1 cellular context compared by ENCODE assay signal in the genomic region with DNA sequence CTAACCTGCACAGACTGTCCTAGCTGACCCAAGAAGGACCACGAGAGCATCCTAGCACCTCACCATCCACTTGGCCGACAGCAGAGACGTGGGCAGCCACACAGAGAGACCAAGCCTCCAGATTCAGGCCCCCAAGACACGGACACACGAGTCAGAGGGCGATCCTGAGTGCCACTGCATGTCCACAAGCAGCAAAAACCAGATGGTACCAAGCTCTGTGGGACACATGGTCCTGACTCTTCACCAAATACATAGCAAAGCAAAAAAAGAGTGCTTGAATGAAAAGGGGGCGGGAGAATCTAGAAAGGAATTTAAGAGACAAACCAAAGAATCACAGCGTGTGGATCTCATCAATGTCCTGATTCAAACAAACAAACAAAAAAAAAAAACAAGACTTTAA.
TF ChIP-seq lines count a peak whose summit lies in the region.

No MANE protein-coding gene starts in this region.

TF ChIP-seq in GM23338, 12 proteins besides CTCF, POLR2A, EP300 and RAD21:
- no peak for TF ChIP-seq REST (IDR thresholded peaks at IDR 0.05; ENCODE audit: unreplicated experiment)
- no peak for TF ChIP-seq ZNF331 (CRISPR knock-in tag; IDR thresholded peaks at IDR 0.05; ENCODE audit: low read depth)
- no peak for TF ChIP-seq EZH2 (IDR thresholded peaks at IDR 0.05; ENCODE audit: low read depth, unreplicated experiment)
- TF ChIP-seq ETS1 (IDR thresholded peaks at IDR 0.05) = no peak
- no peak for TF ChIP-seq STAT1 (IDR thresholded peaks at IDR 0.05; ENCODE audit: unreplicated experiment)
- TF ChIP-seq EZH2phosphoT487 (IDR thresholded peaks at IDR 0.05; ENCODE audit: unreplicated experiment) = no peak
- TF ChIP-seq CREB1 (CRISPR knock-in tag; IDR thresholded peaks at IDR 0.05; ENCODE audit: low read depth) = no peak
- no peak for TF ChIP-seq JUNB (IDR thresholded peaks at IDR 0.05; ENCODE audit: unreplicated experiment)
- TF ChIP-seq NANOG (IDR thresholded peaks at IDR 0.05; ENCODE audit: borderline replicate concordance) = no peak
